13 cellular contexts compared by ENCODE assay signal in the genomic region with DNA sequence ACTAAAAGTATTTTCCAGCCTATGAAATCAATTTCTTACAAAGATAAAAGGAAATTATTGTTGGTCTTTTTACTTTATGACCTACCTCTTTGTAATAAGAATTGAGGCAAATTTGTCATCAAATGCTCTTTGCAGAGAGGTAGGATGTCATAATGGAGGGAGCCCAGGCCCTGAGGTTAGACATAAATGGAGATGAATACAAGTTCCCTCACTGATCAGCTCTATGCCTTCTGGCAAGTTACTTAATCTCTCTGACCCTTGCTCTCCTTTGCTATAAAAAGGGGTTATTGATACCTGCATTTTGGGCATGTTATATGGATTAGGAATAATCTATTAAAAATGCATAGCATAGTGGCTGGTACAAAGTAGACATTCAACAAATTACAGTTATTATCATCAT.
DNase-seq lines count a peak whose midpoint lies in the region; ATAC-seq and TF ChIP-seq lines count a peak whose summit lies in the region.
"Had no signal": no experiment of that assay in that cellular context is flagged by ENCODE, and none has a peak within 500 bp of the region (broad histone marks: within the 10 kb centered on the region; RNA-seq: fewer than 3 reads in every experiment).

No MANE protein-coding gene starts in this region.

- no peak for ATAC-seq in Panc1

- H3K4me1 ChIP-seq in Panc1 (ENCODE audit: control insufficient read depth, insufficient read depth, low read length) = peaks cover 46% of the 10 kb centered on the region
- peaks cover 70% of the 10 kb centered on the region for H3K4me1 ChIP-seq in skeletal muscle satellite cell (ENCODE audit: control insufficient read depth, insufficient read depth, low read length)
- H3K4me1 ChIP-seq: left lung, upper lobe of left lung had no signal

- CTCF ChIA-PET in Panc1 (lab: Charles Lee) = no interaction called here

- no TSS peak for BruUV-seq in Panc1 (replicated peaks; lab: Mats Ljungman, UMichigan)

- POLR2A ChIA-PET in Panc1 (lab: Charles Lee) = interaction anchor here (0.6 to 0.7 kb wide), 2 partner anchors 12 to 377 kb away, joined by 3 to 8 read pairs; no protein-coding TSS in a partner anchor

- intact Hi-C loops in Panc1 (cut with micrococcal nuclease; ENCODE audit: unreplicated experiment) = no loop called here

- H3K27me3 ChIP-seq in Panc1 (ENCODE audit: control insufficient read depth, insufficient read depth, low read length) (no peaks in the 10 kb centered on the region), skeletal muscle satellite cell (ENCODE audit: control insufficient read depth, insufficient read depth, low read length) (no peaks in the 10 kb centered on the region), WERI-Rb-1 (ENCODE audit: insufficient read depth, low read depth, severe bottlenecking) (no peaks in the 10 kb centered on the region)
- H3K27me3 ChIP-seq: left lung, upper lobe of left lung had no signal

- DNase-seq in HT1080 (ENCODE audit: low read depth) (peak; percentile 49), Panc1 (ENCODE audit: low read depth, low spot score) (no peak), epithelial cell of prostate (ENCODE audit: low read depth, low spot score) (no peak), WERI-Rb-1 (no peak), iPS-NIHi7 (ENCODE audit: extremely low spot score) (no peak)
- no peak for DNase-seq in NK-92 treated with Interleukin-12 subunit alpha and Interleukin-12 subunit beta, amount 100 ng/mL, for 24 hours (lab: John Stamatoyannopoulos, UW)
- DNase-seq: activated T-cell treated with anti-CD3 and anti-CD28 coated beads for 4 hours, GOT3, left lung, NCI-H526 treated with DMSO at 0.1 percent for 48 hours, T-helper 9 cell, upper lobe of left lung had no signal

- TF ChIP-seq CTCF in Panc1 (IDR thresholded peaks at IDR 0.05) = no peak
- no peak for TF ChIP-seq CTCF in WERI-Rb-1 (IDR thresholded peaks at IDR 0.05; ENCODE audit: low read depth, low read length)

- H3K36me3 ChIP-seq in Panc1 (ENCODE audit: control insufficient read depth, insufficient read depth, low read length) (no peaks in the 10 kb centered on the region), skeletal muscle satellite cell (ENCODE audit: insufficient read depth, low read length) (no peaks in the 10 kb centered on the region), WERI-Rb-1 (no peaks in the 10 kb centered on the region)
- H3K36me3 ChIP-seq: left lung, upper lobe of left lung had no signal

- peak overlapping the region; percentile 94 for H3K27ac ChIP-seq in Panc1 (ENCODE audit: low read length)
- peak overlapping the region; percentile 100 for H3K27ac ChIP-seq in epithelial cell of prostate
- H3K27ac ChIP-seq in WERI-Rb-1 = no peak overlapping the region
- H3K27ac ChIP-seq: left lung, upper lobe of left lung had no signal

- H3K9me3 ChIP-seq in Panc1 (ENCODE audit: control insufficient read depth, insufficient read depth, low read depth, low read length) = peaks cover 12% of the 10 kb centered on the region; the same call in 1 of the 2 replicates
- H3K9me3 ChIP-seq in skeletal muscle satellite cell (replicated peaks; ENCODE audit: low read length) = no peaks in the 10 kb centered on the region
- no peaks in the 10 kb centered on the region for H3K9me3 ChIP-seq in WERI-Rb-1 (ENCODE audit: severe bottlenecking)
- H3K9me3 ChIP-seq: left lung, upper lobe of left lung had no signal

- H3K4me3 ChIP-seq in Panc1 (ENCODE audit: low read depth in 2 of 2, low read length in 2 of 2) = no peak overlapping the region
- H3K4me3 ChIP-seq in skeletal muscle satellite cell (ENCODE audit: low read length) = no peak overlapping the region
- H3K4me3 ChIP-seq in WERI-Rb-1 (ENCODE audit: low read depth, low read length) = no peak overlapping the region
- H3K4me3 ChIP-seq: left lung, upper lobe of left lung had no signal

- peak overlapping the region; percentile 20 for H3K9ac ChIP-seq in skeletal muscle satellite cell (ENCODE audit: low read depth, low read length)

- in situ Hi-C loops in Panc1 (cut with HindIII; ENCODE audit: low pct_unique_long_range_greater_than_20kb, low sequenced_read_pairs) = no loop called here

- no peak overlapping the region for H3K4me2 ChIP-seq in skeletal muscle satellite cell (ENCODE audit: low read length)
